Comparison of ENCODE assay signal across 1 cellular context in genomic region chr3:194093822-194094221, GRCh38.
TF ChIP-seq lines count a peak whose summit lies in the region.

No MANE protein-coding gene starts in this region.

TF ChIP-seq in K562, 482 proteins besides CTCF, POLR2A, EP300 and RAD21:
- TF ChIP-seq RNF219 (CRISPR knock-in tag; IDR thresholded peaks at IDR 0.05) (no peak), TCF15 (CRISPR knock-in tag; IDR thresholded peaks at IDR 0.05) (no peak), ZBTB1 (CRISPR knock-in tag; IDR thresholded peaks at IDR 0.05; ENCODE audit: borderline replicate concordance, low read depth) (no peak), NFIC (IDR thresholded peaks at IDR 0.05) (peak; percentile 36; the same call in 1 of the 2 replicates), ZNF668 (CRISPR knock-in tag; IDR thresholded peaks at IDR 0.05) (no peak), HNRNPK (IDR thresholded peaks at IDR 0.05; ENCODE audit: low read depth, low read length, poor library complexity, severe bottlenecking) (no peak), FOXK2 (conservative IDR thresholded peaks at IDR 0.05 in 1 of 2, IDR thresholded peaks at IDR 0.05 in 1 of 2; ENCODE audit: low read depth in 2 of 2) (no peak)
